ENCODE assay signal across 8 cellular contexts in genomic region chr13:102580552-102581169, GRCh38. TPM values are rescaled to one million over a fixed set of nuclear protein-coding genes. Genes with fewer than 3 reads are reported as not detected.
DNase-seq lines count a peak whose midpoint lies in the region; ATAC-seq, FAIRE-seq and TF ChIP-seq lines count a peak whose summit lies in the region.

No MANE protein-coding gene starts in this region.

- no peak overlapping the region for H3K27ac ChIP-seq in neural progenitor cell

- H3K36me3 Mint-ChIP-seq in neural progenitor cell, result no peaks in the 10 kb centered on the region

- no peaks in the 10 kb centered on the region for H3K36me3 ChIP-seq in BJ (ENCODE audit: control insufficient read depth, insufficient read depth, low read length)
- no peaks in the 10 kb centered on the region for H3K36me3 ChIP-seq in neural progenitor cell

- H3K4me1 ChIP-seq in neural progenitor cell, result no peaks in the 10 kb centered on the region

- no peaks in the 10 kb centered on the region for H4K20me1 ChIP-seq in neural progenitor cell (ENCODE audit: low read depth)

- peaks cover 5% of the 10 kb centered on the region for H3K4me1 Mint-ChIP-seq in neural progenitor cell

- POLR2A ChIA-PET in BJ (lab: Charles Lee), result no interaction called here

- H3K9me3 ChIP-seq in neural progenitor cell (ENCODE audit: low read depth), result no peaks in the 10 kb centered on the region

- TF ChIP-seq CTCF in BJ (IDR thresholded peaks at IDR 0.05; ENCODE audit: insufficient read depth, low read depth, low read length), result peak; percentile 68
- peak; percentile 64 for TF ChIP-seq CTCF in GM13977 (IDR thresholded peaks at IDR 0.05; ENCODE audit: extremely low read depth, insufficient read depth, missing control alignments)
- peak; percentile 78 for TF ChIP-seq CTCF in fibroblast of pulmonary artery (IDR thresholded peaks at IDR 0.05; ENCODE audit: low read length, missing control alignments)
- TF ChIP-seq CTCF in neural progenitor cell (IDR thresholded peaks at IDR 0.05), result peak; percentile 88

- H3F3A ChIP-seq in neural progenitor cell (ENCODE audit: low read depth), result no peaks in the 10 kb centered on the region

- in situ Hi-C loops in GM13977 (cut with MboI; ENCODE audit: low pct_unique_long_range_greater_than_20kb, low sequenced_read_pairs, unreplicated experiment), result no loop called here

- H3K27me3 ChIP-seq in BJ (ENCODE audit: control insufficient read depth, insufficient read depth, low read length), result peaks cover 10% of the 10 kb centered on the region
- H3K27me3 ChIP-seq in neural progenitor cell, result peaks cover 11% of the 10 kb centered on the region

- FAIRE-seq in TTC549 (lab: Jason Lieb, UNC), result peak; percentile 91

- H3K27ac Mint-ChIP-seq in neural progenitor cell, result no peak overlapping the region

- H3K4me3 Mint-ChIP-seq in neural progenitor cell, result no peak overlapping the region

- H3K9me3 Mint-ChIP-seq in neural progenitor cell, result no peaks in the 10 kb centered on the region

- ATAC-seq in HG02870 (IDR thresholded peaks at IDR 0.05; ENCODE audit: unreplicated experiment), result peak; percentile 50

- peak; percentile 15 for DNase-seq in BJ (ENCODE audit: low read depth)
- peak; percentile 42 for DNase-seq in GM13977 (ENCODE audit: low spot score)
- peak; percentile 13 to 62 for DNase-seq in NCI-H1930 (lab: John Stamatoyannopoulos, UW)
- peak; percentile 87 for DNase-seq in fibroblast of pulmonary artery (ENCODE audit: low read depth)
- peak; percentile 73 for DNase-seq in neural progenitor cell (ENCODE audit: low spot score)
- no peak for DNase-seq in ureter (ENCODE audit: low spot score)

- H3K4me2 ChIP-seq in neural progenitor cell, result no peak overlapping the region

- H2AFZ ChIP-seq in neural progenitor cell (replicated peaks), result peak overlapping the region; percentile 37

- H3K4me3 ChIP-seq in BJ (ENCODE audit: low read depth, low read length), result no peak overlapping the region
- H3K4me3 ChIP-seq in fibroblast of pulmonary artery (replicated peaks; ENCODE audit: low read depth, low read length), result no peak overlapping the region
- no peak overlapping the region for H3K4me3 ChIP-seq in neural progenitor cell

- CTCF ChIA-PET in BJ (lab: Yijun Ruan, JAX), result interaction anchor here (0.6 to 4.6 kb wide), 15 partner anchors 9 to 290 kb away, joined by 3 to 42 read pairs (median 5); partner anchors contain the start of genes ERCC5 and TPP2

- H3K9ac ChIP-seq in neural progenitor cell, result no peak overlapping the region

- H3K79me2 ChIP-seq in neural progenitor cell (ENCODE audit: low read depth), result no peaks in the 10 kb centered on the region

- H3K27me3 Mint-ChIP-seq in neural progenitor cell (ENCODE audit: insufficient read depth, low read depth), result no peaks in the 10 kb centered on the region

RNA-seq across cellular contexts. Expression of gene TPP2, which starts 16.1 kb away (rescaled TPM):
- 13.9 and 26.3 TPM in 2 replicates for polyA plus RNA-seq in BJ (2011; rRNA removed)
- 14.8 and 23.4 TPM in 2 replicates for polyA minus RNA-seq in BJ (2011; rRNA and poly(A)+ RNA removed)
- total RNA-seq in neural progenitor cell (ENCODE audit: low replicate concordance), result 71.8 and 137 TPM in 2 replicates
- total RNA-seq in ureter, result 46.5 TPM
